Comparison of ENCODE assay signal across 22 cellular contexts in genomic region chr15:98003976-98004375, GRCh38. TPM values are rescaled to one million over a fixed set of nuclear protein-coding genes. Genes with fewer than 3 reads are reported as not detected.
DNase-seq lines count a peak whose midpoint lies in the region; ATAC-seq, FAIRE-seq and TF ChIP-seq lines count a peak whose summit lies in the region.
"Had no signal": no experiment of that assay in that cellular context is flagged by ENCODE, and none has a peak within 500 bp of the region (broad histone marks: within the 10 kb centered on the region; RNA-seq: fewer than 3 reads in every experiment).

No MANE protein-coding gene starts in this region.

- no TSS peak for BruUV-seq in PC-3 (replicated peaks; lab: Mats Ljungman, UMichigan)

- H3K27me3 ChIP-seq in PC-3 (ENCODE audit: low read length) (peaks cover 4% of the 10 kb centered on the region; the same call in 1 of the 2 replicates), hepatocyte (no peaks in the 10 kb centered on the region), sigmoid colon (no peaks in the 10 kb centered on the region)
- H3K27me3 ChIP-seq: spleen, testis had no signal

- no peak overlapping the region for H3K9ac ChIP-seq in PC-3 (ENCODE audit: low read length)
- H3K9ac ChIP-seq: SK-N-SH had no signal

- H3K4me3 ChIP-seq in PC-3 (ENCODE audit: low read length) (no peak overlapping the region), hepatocyte (no peak overlapping the region), sigmoid colon (no peak overlapping the region)
- H3K4me3 ChIP-seq: spleen, testis had no signal

- no peak for TF ChIP-seq CTCF in PC-3 (conservative IDR thresholded peaks at IDR 0.05; ENCODE audit: low read depth, low read length)
- no peak for TF ChIP-seq CTCF in hepatocyte (IDR thresholded peaks at IDR 0.05; ENCODE audit: poor library complexity)
- no peak for TF ChIP-seq CTCF in sigmoid colon (IDR thresholded peaks at IDR 0.05)

- H3K36me3 ChIP-seq in PC-3 (ENCODE audit: low read depth, low read length) (no peaks in the 10 kb centered on the region), hepatocyte (replicated peaks; ENCODE audit: insufficient read depth, low read depth) (no peaks in the 10 kb centered on the region), sigmoid colon (no peaks in the 10 kb centered on the region)
- H3K36me3 ChIP-seq: spleen had no signal

- no peak for TF ChIP-seq POLR2A in sigmoid colon (IDR thresholded peaks at IDR 0.05)

- no peak for FAIRE-seq in urothelium cell line (lab: Jason Lieb, UNC)
- FAIRE-seq: endometrium had no signal

- H3K27ac ChIP-seq in PC-3 (ENCODE audit: low read length) = peak overlapping the region; percentile 86
- peak overlapping the region; percentile 8 for H3K27ac ChIP-seq in hepatocyte
- peak overlapping the region in 3 of 4 donors; percentile 86 to 93 (median 91) for H3K27ac ChIP-seq in sigmoid colon
- H3K27ac ChIP-seq: spleen, testis had no signal

- H3K79me2 ChIP-seq in PC-3 (ENCODE audit: low read length) (no peaks in the 10 kb centered on the region), hepatocyte (no peaks in the 10 kb centered on the region)

- H2AFZ ChIP-seq in PC-3 (ENCODE audit: low read length) (no peak overlapping the region), hepatocyte (no peak overlapping the region)

- DNase-seq in Daoy (ENCODE audit: low read depth) (peak; percentile 54), PC-3 (peak; percentile 37), hepatocyte (ENCODE audit: low spot score) (no peak), sigmoid colon (no peak), SKM-1 treated with dmso at 0.1 percent for 144 hours (lab: John Stamatoyannopoulos, UW; ENCODE audit: unreplicated experiment) (no peak), urothelium cell line (ENCODE audit: low spot score) (no peak)
- DNase-seq in stimulated activated CD8-positive, alpha-beta memory T cell treated with anti-CD3 and anti-CD28 coated beads, Interleukin-4, amount 100 ng/mL, for 48 hours = no peak
- DNase-seq in effector CD4-positive, alpha-beta T cell = no peak
- DNase-seq: activated CD8-positive, alpha-beta T cell treated with anti-CD3 and anti-CD28 coated beads, Interleukin-2, amount 10 ng/mL, durations not matched to agents 7 days and 5 days; anterior cingulate cortex; GDM1; NCI-H1105; NCI-H2081 treated with DMSO at 0.1 percent for 48 hours; NCI-H774; SK-N-SH; spleen; stimulated activated CD4-positive, alpha-beta T cell treated with anti-CD3 and anti-CD28 coated beads, Interleukin-2, amount 100 ng/mL, for 48 hours; T-helper 2 cell; testis had no signal

- CTCF ChIA-PET in PC-3 (lab: Charles Lee) = no interaction called here

- intact Hi-C loops in PC-3 (cut with micrococcal nuclease) = no loop called here
- intact Hi-C loops in sigmoid colon (cut with DNase I) = no loop called here

- TF ChIP-seq EP300 in sigmoid colon (IDR thresholded peaks at IDR 0.05) = no peak

- H3K4me2 ChIP-seq in PC-3 (ENCODE audit: low read length) = peak overlapping the region; percentile 46; the same call in 1 of the 2 replicates
- H3K4me2 ChIP-seq in hepatocyte = no peak overlapping the region
- H3K4me2 ChIP-seq: SK-N-SH had no signal

- POLR2A ChIA-PET in PC-3 (lab: Charles Lee; ENCODE audit: unreplicated experiment) = no interaction called here

- H3K9me2 ChIP-seq in PC-3 (replicated peaks; ENCODE audit: low read length) (no peaks in the 10 kb centered on the region), hepatocyte (replicated peaks; ENCODE audit: insufficient read depth) (no peaks in the 10 kb centered on the region)
- H3K9me2 ChIP-seq: SK-N-SH had no signal

- ATAC-seq in PC-3 = no peak
- ATAC-seq: activated CD8-positive, alpha-beta T cell treated with anti-CD3 and anti-CD28 coated beads, Interleukin-2, amount 10 ng/mL, durations not matched to agents 7 days and 5 days; activated naive CD4-positive, alpha-beta T cell treated with anti-CD3 and anti-CD28 coated beads, Interleukin-2, amount 50 U/mL, for 72 hours; stimulated activated effector memory CD8-positive, alpha-beta T cell treated with anti-CD3 and anti-CD28 coated beads, Interleukin-12 subunit alpha, Interleukin-12 subunit beta, amount 100 ng/mL, for 72 hours had no signal

- no peaks in the 10 kb centered on the region for H3F3A ChIP-seq in PC-3 (ENCODE audit: low read length, unreplicated experiment)

- H3K9me3 ChIP-seq in PC-3 (ENCODE audit: low read length) (no peaks in the 10 kb centered on the region), hepatocyte (ENCODE audit: low read depth) (no peaks in the 10 kb centered on the region), sigmoid colon (no peaks in the 10 kb centered on the region)
- H3K9me3 ChIP-seq: SK-N-SH, spleen, testis had no signal

- peaks cover 36% of the 10 kb centered on the region for H3K4me1 ChIP-seq in PC-3 (ENCODE audit: insufficient read depth, low read length)
- H3K4me1 ChIP-seq in hepatocyte (ENCODE audit: insufficient read depth) = no peaks in the 10 kb centered on the region
- H3K4me1 ChIP-seq in sigmoid colon = peaks cover 0 to 89% (median 61%) of the 10 kb centered on the region in 4 donors
- H3K4me1 ChIP-seq: spleen, testis had no signal

- 30% methylated on average over 3 of the region's 3 CpGs for WGBS in hepatocyte (ENCODE audit: low lambda C conversion rate, missing lambda C conversion rate)
- 46 to 62% methylated on average over 3 of the region's 3 CpGs for WGBS in sigmoid colon, 2 donors

- no peaks in the 10 kb centered on the region for H4K20me1 ChIP-seq in PC-3 (ENCODE audit: low read length)
- H4K20me1 ChIP-seq in hepatocyte (ENCODE audit: insufficient read depth, poor library complexity, severe bottlenecking) = no peaks in the 10 kb centered on the region

RNA-seq across cellular contexts. Expression of gene ARRDC4, which starts 43.5 kb away (rescaled TPM):
- 3.8 and 5.7 TPM in 2 replicates for total RNA-seq in Daoy (2014; rRNA removed; shearing (Covaris generic))
- total RNA-seq in PC-3 (2014; rRNA removed) = 7.1 TPM in 2 replicates
- 30.5 and 35.3 TPM in 2 replicates for total RNA-seq in hepatocyte
- polyA plus RNA-seq in hepatocyte = 13.3 and 16.9 TPM in 2 replicates
- total RNA-seq in sigmoid colon = 100 to 1,000 TPM; 116 to 205 (median 170) TPM
- polyA plus RNA-seq in sigmoid colon = 100 to 1,000 TPM in 1 of 3 donors, 10 to 100 TPM in 2; 26.4 to 143 (median 58.3) TPM

Comparison
In these comparisons a context has a peak if more than half of its experiments do, and no peak if none do; other contexts are left out.
1. DNase-seq: peak in Daoy (single experiment) and PC-3 (single experiment); none in hepatocyte (single experiment), sigmoid colon (single experiment), stimulated activated CD8-positive, alpha-beta memory T cell treated with anti-CD3 and anti-CD28 coated beads, Interleukin-4, amount 100 ng/mL, for 48 hours (single experiment), effector CD4-positive, alpha-beta T cell (single experiment), SKM-1 treated with dmso at 0.1 percent for 144 hours (single experiment) and urothelium cell line (single experiment).
2. H3K27ac ChIP-seq: peak in every context shown above with its lines; median percentile 91 in sigmoid colon; 86 in PC-3; 8 in hepatocyte.